ENCODE assay signal across 16 cellular contexts in the genomic region with DNA sequence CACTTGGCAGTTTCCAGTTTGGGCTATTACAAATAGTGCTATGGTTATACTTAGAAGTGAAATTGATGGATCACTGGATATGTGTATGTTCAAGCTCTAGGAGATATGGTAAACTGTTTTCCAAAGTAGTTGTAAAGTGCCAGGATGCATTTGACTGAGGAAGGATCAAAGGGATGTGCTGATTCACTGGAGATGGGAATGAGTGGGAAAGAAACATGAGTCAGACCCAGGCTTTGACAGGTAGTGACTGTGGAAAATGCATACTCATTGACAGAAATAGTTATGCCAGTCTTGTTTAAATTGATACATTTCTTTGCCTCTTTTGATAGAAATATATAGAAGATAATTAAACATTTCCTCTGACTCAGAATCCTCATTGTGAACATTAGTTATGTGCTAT.
A peak's percentile ranks its signal among the peaks of the same experiment; 100 is the strongest.
DNase-seq lines count a peak whose midpoint lies in the region; TF ChIP-seq lines count a peak whose summit lies in the region.
"Had no signal": no experiment of that assay in that cellular context is flagged by ENCODE, and none has a peak within 500 bp of the region (broad histone marks: within the 10 kb centered on the region; RNA-seq: fewer than 3 reads in every experiment).

No MANE protein-coding gene starts in this region.

- POLR2A ChIA-PET in RWPE1 (lab: Yijun Ruan, JAX; ENCODE audit: low non-redundant PET) = no interaction called here

- H3K27ac ChIP-seq in RWPE1 = no peak overlapping the region
- H3K27ac ChIP-seq: 22Rv1, BLaER1, parathyroid adenoma had no signal

- H3K9me3 ChIP-seq in HAP-1 = no peaks in the 10 kb centered on the region

- peak; percentile 17 for DNase-seq in DMS53 (lab: John Stamatoyannopoulos, UW)
- no peak for DNase-seq in DMS53 treated with DMSO at 0.1 percent for 48 hours (lab: John Stamatoyannopoulos, UW; ENCODE audit: unreplicated experiment)
- peak; percentile 42 for DNase-seq in RWPE1 (ENCODE audit: low spot score)
- DNase-seq in epithelial cell of esophagus (ENCODE audit: low read depth) = peak; percentile 75
- DNase-seq in putamen (ENCODE audit: low spot score) = peak; percentile 45
- DNase-seq in HAP-1 (ENCODE audit: low spot score in 2 of 2) = no peak
- no peak for DNase-seq in stimulated activated CD4-positive, alpha-beta T cell treated with anti-CD3 and anti-CD28 coated beads, Interleukin-12 subunit alpha, Interleukin-12 subunit beta, amount 100 ng/mL, for 4 hours
- no peak for DNase-seq in pons (ENCODE audit: low spot score)
- DNase-seq: activated CD4-positive, CD25-positive, alpha-beta regulatory T cell; activated naive CD8-positive, alpha-beta T cell treated with anti-CD3 and anti-CD28 coated beads, Interleukin-2, amount 50 U/mL, for 24 hours; islet precursor cell; natural killer cell; T-helper 17 cell had no signal

- H3K4me3 ChIP-seq in epithelial cell of esophagus (ENCODE audit: low read length) (no peak overlapping the region), HAP-1 (no peak overlapping the region)
- H3K4me3 ChIP-seq: BLaER1 had no signal

- in situ Hi-C loops in HAP-1 (cut with MboI; ENCODE audit: low sequenced_read_pairs) = no loop called here

- CTCF ChIA-PET in RWPE1 (lab: Yijun Ruan, JAX) = no interaction called here

- H3K36me3 ChIP-seq in HAP-1 (replicated peaks) = peaks cover 20% of the 10 kb centered on the region

- H3K4me1 ChIP-seq in HAP-1 = no peaks in the 10 kb centered on the region
- H3K4me1 ChIP-seq: BLaER1, parathyroid adenoma had no signal

- TF ChIP-seq CTCF in RWPE1 (conservative IDR thresholded peaks at IDR 0.05; ENCODE audit: low read depth) (no peak), epithelial cell of esophagus (IDR thresholded peaks at IDR 0.05; ENCODE audit: insufficient read depth, low read depth, low read length, missing control alignments) (no peak)

- H3K27me3 ChIP-seq in HAP-1 (ENCODE audit: low read depth) = no peaks in the 10 kb centered on the region
- H3K27me3 ChIP-seq: BLaER1 had no signal

Comparison
In these comparisons a context has a peak if more than half of its experiments do, and no peak if none do; other contexts are left out.
1. DNase-seq: peak in DMS53 (single experiment), RWPE1 (single experiment), epithelial cell of esophagus (single experiment) and putamen (single experiment); none in DMS53 treated with DMSO at 0.1 percent for 48 hours (single experiment), HAP-1 (0 of 2), stimulated activated CD4-positive, alpha-beta T cell treated with anti-CD3 and anti-CD28 coated beads, Interleukin-12 subunit alpha, Interleukin-12 subunit beta, amount 100 ng/mL, for 4 hours (single experiment) and pons (single experiment).